Comparison of ENCODE assay signal across 1 cellular context in genomic region chr4:169151671-169152070, GRCh38.
A peak's percentile ranks its signal among the peaks of the same experiment; 100 is the strongest.
TF ChIP-seq lines count a peak whose summit lies in the region.

No MANE protein-coding gene starts in this region.

TF ChIP-seq in HepG2, 621 proteins besides CTCF, POLR2A, EP300 and RAD21 (continued from another document):
- TF ChIP-seq MAFK (conservative IDR thresholded peaks at IDR 0.05 in 1 of 2, IDR thresholded peaks at IDR 0.05 in 1 of 2; ENCODE audit: low read length in 2 of 2) (peak; percentile 22 to 63; a peak in 2 of 4 replicates), MTA3 (CRISPR knock-in tag; IDR thresholded peaks at IDR 0.05) (no peak), ZNF773 (CRISPR knock-in tag; IDR thresholded peaks at IDR 0.05; ENCODE audit: borderline replicate concordance) (no peak), ATF1 (CRISPR knock-in tag; IDR thresholded peaks at IDR 0.05) (no peak), ZNF12 (CRISPR knock-in tag; IDR thresholded peaks at IDR 0.05) (no peak), REPIN1 (CRISPR knock-in tag; IDR thresholded peaks at IDR 0.05; ENCODE audit: borderline replicate concordance, low read depth) (no peak), ZMYM4 (CRISPR knock-in tag; IDR thresholded peaks at IDR 0.05) (no peak)
